ENCODE assay signal across 8 cellular contexts in the genomic region with DNA sequence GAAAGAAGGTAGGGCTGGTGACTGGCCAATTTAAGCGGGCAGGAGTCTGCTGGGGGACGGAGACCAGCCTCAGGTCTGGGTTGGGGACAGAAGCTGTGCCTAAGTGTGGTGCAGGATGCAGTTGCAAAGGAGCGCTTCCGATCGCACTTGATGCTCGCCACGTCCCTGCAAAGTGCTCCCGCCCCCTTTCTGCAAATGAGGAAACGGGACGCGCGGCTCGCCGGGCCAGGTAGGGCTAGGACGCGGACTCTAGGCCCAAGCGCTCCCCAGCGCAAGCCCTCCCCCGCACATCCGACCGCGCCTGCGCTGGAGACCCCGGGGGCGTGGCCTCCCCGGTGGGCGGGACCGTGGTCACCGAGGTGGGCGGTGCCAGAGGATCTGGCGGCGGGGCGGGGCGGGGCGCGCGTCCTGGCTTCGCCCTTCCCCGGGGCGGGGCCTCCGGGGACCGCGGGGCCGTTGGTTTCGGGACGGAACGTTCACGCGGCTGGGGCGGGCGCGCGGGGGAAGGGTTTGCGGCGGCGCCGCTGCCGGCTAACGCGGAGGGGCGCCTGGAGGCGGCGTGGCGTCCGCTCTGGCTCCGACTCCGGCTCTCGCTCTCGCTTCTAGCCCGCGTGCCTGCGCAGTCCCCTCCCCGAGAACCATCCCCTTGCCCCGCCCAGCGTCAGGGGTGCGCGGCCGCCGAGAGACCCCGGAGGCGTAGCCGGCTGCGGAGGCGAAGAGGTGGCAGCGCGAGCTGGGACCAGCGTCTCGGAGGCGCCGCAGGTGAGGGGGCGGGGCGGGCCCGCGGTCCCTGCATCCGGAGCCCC. TPM values are rescaled to one million over a fixed set of nuclear protein-coding genes. Genes with fewer than 3 reads are reported as not detected.
DNase-seq lines count a peak whose midpoint lies in the region; ATAC-seq, FAIRE-seq and TF ChIP-seq lines count a peak whose summit lies in the region.

A gene (plus strand): TSS at position 513 of the 806 bp plus-strand sequence. CDS start 12,446 bp downstream, outside the sequence.

- peak; percentile 64 for FAIRE-seq in HepG2 (lab: Jason Lieb, UNC)

- no peak within 1 kb of the TSS for H2AFZ ChIP-seq in HepG2 (ENCODE audit: low read length)

- peaks cover 15% of the 10 kb centered on the region; the same call in 1 of the 2 replicates for H4K20me1 ChIP-seq in HepG2 (ENCODE audit: insufficient read depth, low read length)

- peaks cover 45% of the 10 kb centered on the region for H3K79me2 ChIP-seq in HepG2 (ENCODE audit: insufficient read depth, low read length)

- peaks cover 24% of the 10 kb centered on the region for H3K36me3 Mint-ChIP-seq in dendritic cell treated with granulocyte-macrophage colony-stimulating factor and Interleukin-4, amounts not matched to agents 40 ng/mL and 50 ng/mL, for 4 days (ENCODE audit: low read depth)

- peaks cover 71% of the 10 kb centered on the region for H3K4me1 ChIP-seq in HepG2 (ENCODE audit: insufficient read depth, low read length)

- intact Hi-C loops in dendritic cell treated with granulocyte-macrophage colony-stimulating factor and Interleukin-4, amounts not matched to agents 40 ng/mL and 50 ng/mL, for 4 days (cut with micrococcal nuclease) = loop anchor here (10.0 kb wide), 2 partner anchors 45 to 125 kb away; no protein-coding TSS in a partner anchor
- intact Hi-C loops in HepG2 (cut with micrococcal nuclease; ENCODE audit: unreplicated experiment) = loop anchor here (2.0 kb wide), 2 partner anchors 31 to 41 kb away; no protein-coding TSS in a partner anchor

- H3K27ac Mint-ChIP-seq in dendritic cell treated with granulocyte-macrophage colony-stimulating factor and Interleukin-4, amounts not matched to agents 40 ng/mL and 50 ng/mL, for 4 days = peak within 1 kb of the TSS; percentile 87

- CTCF ChIA-PET in HepG2 (lab: Yijun Ruan, JAX; ENCODE audit: low intra/inter-chr PET ratio, low total read pairs) = no interaction called here

- no peaks in the 10 kb centered on the region for H3K9me3 ChIP-seq in HepG2 (ENCODE audit: low read length)

- TF ChIP-seq POLR2A in HepG2 (IDR thresholded peaks at IDR 0.05; ENCODE audit: insufficient read depth in 1 of 2, low read depth in 2 of 2, low read length in 2 of 2) = peak; percentile 65 to 75

- peaks cover 0 to 10% of the 10 kb centered on the region in 2 experiments; a peak in 1 of 5 replicates for H3K36me3 ChIP-seq in HepG2 (replicated peaks in 1 of 2; ENCODE audit: control insufficient read depth in 1 of 2, insufficient read depth in 2 of 2, low read length in 2 of 2)

- POLR2A ChIA-PET in HepG2 (lab: Yijun Ruan, JAX) = interaction anchor here (0.6 to 6.7 kb wide), 3 partner anchors 36 to 814 kb away, joined by 3 to 56 read pairs (median 4); a partner anchor contains a TSS

- no peaks in the 10 kb centered on the region for H3K27me3 ChIP-seq in HepG2 (ENCODE audit: control insufficient read depth in 1 of 2, insufficient read depth in 2 of 2, low read length in 2 of 2)

- H3K4me3 Mint-ChIP-seq in dendritic cell treated with granulocyte-macrophage colony-stimulating factor and Interleukin-4, amounts not matched to agents 40 ng/mL and 50 ng/mL, for 4 days = peak within 1 kb of the TSS; percentile 91

- peak within 1 kb of the TSS; percentile 91 for H3K27ac ChIP-seq in C4-2B
- peak within 1 kb of the TSS; percentile 76 for H3K27ac ChIP-seq in HepG2 (ENCODE audit: extremely low read length, insufficient read depth, low read length)

- H3K9ac ChIP-seq in HepG2 (ENCODE audit: insufficient read depth, low read depth, low read length) = peak within 1 kb of the TSS; percentile 81

- ATAC-seq in GM19351 (IDR thresholded peaks at IDR 0.05; ENCODE audit: unreplicated experiment) (peak; percentile 79), HG03520 (IDR thresholded peaks at IDR 0.05; ENCODE audit: unreplicated experiment) (peak; percentile 78), HepG2 (peak; percentile 87)

- H3K4me2 ChIP-seq in HepG2 (ENCODE audit: low read depth, low read length) = peak within 1 kb of the TSS; percentile 89

- no peaks in the 10 kb centered on the region for H3K9me3 Mint-ChIP-seq in dendritic cell treated with granulocyte-macrophage colony-stimulating factor and Interleukin-4, amounts not matched to agents 40 ng/mL and 50 ng/mL, for 4 days

- no peak; a peak in 1 of 4 replicates for TF ChIP-seq EP300 in HepG2 (IDR thresholded peaks at IDR 0.05; ENCODE audit: low read depth in 2 of 2, low read length in 2 of 2)
- TF ChIP-seq EP300 in HepG2 (CRISPR knock-in tag; IDR thresholded peaks at IDR 0.05; ENCODE audit: borderline replicate concordance) = no peak

- H3K4me3 ChIP-seq in HepG2 (replicated peaks in 1 of 3; ENCODE audit: insufficient read depth in 1 of 3, low read depth in 2 of 3, low read length in 3 of 3) = peak within 1 kb of the TSS; percentile 88 to 94 (median 92)

- TF ChIP-seq CTCF in C4-2B (conservative IDR thresholded peaks at IDR 0.05) = no peak
- TF ChIP-seq CTCF in HepG2 (CRISPR knock-in tag; IDR thresholded peaks at IDR 0.05) = peak; percentile 44

- DNase-seq in NCI-H69 (lab: John Stamatoyannopoulos, UW) (peak; percentile 96), HepG2 (ENCODE audit: low spot score) (peak; percentile 87)
- DNase-seq in activated CD4-positive, alpha-beta T cell treated with anti-CD3 and anti-CD28 coated beads, Interleukin-2, amount 50 U/mL, for 4 hours = peak; percentile 91 to 92
- DNase-seq in stimulated activated CD4-positive, alpha-beta T cell treated with anti-CD3 and anti-CD28 coated beads, Interleukin-2, amount 100 ng/mL, for 48 hours = peak; percentile 99 to 100

- BruUV-seq in HepG2 (replicated peaks; lab: Mats Ljungman, UMichigan) = no TSS peak

- WGBS in HepG2 (ENCODE audit: low lambda C conversion rate) = 12% methylated on average over 12 of the region's 95 CpGs

- in situ Hi-C loops in HepG2 (cut with HindIII; ENCODE audit: extremely low pct_ligation_motif_present, low pct_unique_long_range_greater_than_20kb) = loop anchor here (5.0 kb wide), 1 partner anchor 37 kb away; no protein-coding TSS in a partner anchor

- H3K4me1 Mint-ChIP-seq in dendritic cell treated with granulocyte-macrophage colony-stimulating factor and Interleukin-4, amounts not matched to agents 40 ng/mL and 50 ng/mL, for 4 days (ENCODE audit: low read depth) = peaks cover 83% of the 10 kb centered on the region

- TF ChIP-seq RAD21 in HepG2 (CRISPR knock-in tag; IDR thresholded peaks at IDR 0.05) = peak; percentile 70

- H3K27me3 Mint-ChIP-seq in dendritic cell treated with granulocyte-macrophage colony-stimulating factor and Interleukin-4, amounts not matched to agents 40 ng/mL and 50 ng/mL, for 4 days = no peaks in the 10 kb centered on the region

TF ChIP-seq in HepG2, 621 proteins besides CTCF, POLR2A, EP300 and RAD21 (continues in another document):
- TF ChIP-seq ZC3H4 (CRISPR knock-in tag; IDR thresholded peaks at IDR 0.05; ENCODE audit: borderline replicate concordance) = no peak
- TF ChIP-seq ZNF878 (CRISPR knock-in tag; IDR thresholded peaks at IDR 0.05) = 0 out of 2 replicates have a peak, but pooled peaks have one; percentile 24
- 0 out of 2 replicates have a peak, but pooled peaks have one; percentile 38 for TF ChIP-seq STAT5B (CRISPR knock-in tag; IDR thresholded peaks at IDR 0.05)
- TF ChIP-seq ZZZ3 (CRISPR knock-in tag; IDR thresholded peaks at IDR 0.05; ENCODE audit: borderline replicate concordance) = no peak
- TF ChIP-seq, protein P1, sequence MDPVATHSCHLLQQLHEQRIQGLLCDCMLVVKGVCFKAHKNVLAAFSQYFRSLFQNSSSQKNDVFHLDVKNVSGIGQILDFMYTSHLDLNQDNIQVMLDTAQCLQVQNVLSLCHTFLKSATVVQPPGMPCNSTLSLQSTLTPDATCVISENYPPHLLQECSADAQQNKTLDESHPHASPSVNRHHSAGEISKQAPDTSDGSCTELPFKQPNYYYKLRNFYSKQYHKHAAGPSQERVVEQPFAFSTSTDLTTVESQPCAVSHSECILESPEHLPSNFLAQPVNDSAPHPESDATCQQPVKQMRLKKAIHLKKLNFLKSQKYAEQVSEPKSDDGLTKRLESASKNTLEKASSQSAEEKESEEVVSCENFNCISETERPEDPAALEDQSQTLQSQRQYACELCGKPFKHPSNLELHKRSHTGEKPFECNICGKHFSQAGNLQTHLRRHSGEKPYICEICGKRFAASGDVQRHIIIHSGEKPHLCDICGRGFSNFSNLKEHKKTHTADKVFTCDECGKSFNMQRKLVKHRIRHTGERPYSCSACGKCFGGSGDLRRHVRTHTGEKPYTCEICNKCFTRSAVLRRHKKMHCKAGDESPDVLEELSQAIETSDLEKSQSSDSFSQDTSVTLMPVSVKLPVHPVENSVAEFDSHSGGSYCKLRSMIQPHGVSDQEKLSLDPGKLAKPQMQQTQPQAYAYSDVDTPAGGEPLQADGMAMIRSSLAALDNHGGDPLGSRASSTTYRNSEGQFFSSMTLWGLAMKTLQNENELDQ (CRISPR knock-in tag; IDR thresholded peaks at IDR 0.05; ENCODE audit: borderline replicate concordance) = no peak
- TF ChIP-seq ZNF569 (CRISPR knock-in tag; IDR thresholded peaks at IDR 0.05; ENCODE audit: borderline replicate concordance) = no peak
- peak; percentile 55; the same call in 1 of the 2 replicates for TF ChIP-seq FOXK1 (CRISPR knock-in tag; IDR thresholded peaks at IDR 0.05; ENCODE audit: borderline replicate concordance, low read depth)

RNA-seq across cellular contexts. Expression of the gene that starts here (rescaled TPM):
- 26.4 and 36.7 TPM in 2 replicates for total RNA-seq in HepG2 (2016; rRNA removed; fragmentation: Illumina TruSeq; extraction: Trizol)
- 28.0 and 29.8 TPM in 2 replicates for total RNA-seq in HepG2 (2016; cell fraction: cytosol; rRNA removed; fragmentation: Illumina TruSeq; extraction: Trizol; ENCODE audit: low read depth)
- total RNA-seq in HepG2 (2016; cell fraction: insoluble cytoplasmic fraction; rRNA removed; fragmentation: Illumina TruSeq; extraction: Trizol) = 25.8 and 32.7 TPM in 2 replicates
- 21.5 TPM in 2 replicates for total RNA-seq in HepG2 (2016; cell fraction: membrane; rRNA removed; fragmentation: Illumina TruSeq; extraction: Trizol)
- 34.3 and 41.9 TPM in 2 replicates for total RNA-seq in HepG2 (2016; cell fraction: nucleus; rRNA removed; fragmentation: Illumina TruSeq; extraction: Trizol)
- 48.2 TPM in 2 replicates for polyA plus RNA-seq in HepG2 (2011; rRNA removed)
- polyA plus RNA-seq in HepG2 (2011; cell fraction: cytosol; rRNA removed) = 24.5 and 25.4 TPM in 2 replicates
- 91.1 and 92.6 TPM in 2 replicates for polyA plus RNA-seq in HepG2 (2011; cell fraction: nucleus; rRNA removed)
- polyA plus RNA-seq in HepG2 (2012) = 34.1 and 39.4 TPM in 2 replicates
- polyA plus RNA-seq in HepG2 (2016; cell fraction: cytosol; fragmentation: Illumina TruSeq; extraction: Trizol; ENCODE audit: low read depth) = 8.3 and 8.5 TPM in 2 replicates
- 26.6 and 30.9 TPM in 2 replicates for polyA plus RNA-seq in HepG2 (2016; cell fraction: insoluble cytoplasmic fraction; fragmentation: Illumina TruSeq; extraction: Trizol; ENCODE audit: low read depth)
- polyA plus RNA-seq in HepG2 (2016; cell fraction: membrane; fragmentation: Illumina TruSeq; extraction: Trizol; ENCODE audit: low read depth) = 15.4 and 16.9 TPM in 2 replicates
- 87.6 and 89.2 TPM in 2 replicates for polyA plus RNA-seq in HepG2 (2016; cell fraction: nucleus; fragmentation: Illumina TruSeq; extraction: Trizol; ENCODE audit: insufficient read depth, low read depth)
- 15.6 and 49.1 TPM in 2 replicates for polyA minus RNA-seq in HepG2 (2011; rRNA and poly(A)+ RNA removed; ENCODE audit: low replicate concordance)
- polyA minus RNA-seq in HepG2 (2011; cell fraction: cytosol; rRNA and poly(A)+ RNA removed) = 12.3 and 12.7 TPM in 2 replicates
- polyA minus RNA-seq in HepG2 (2011; cell fraction: nucleus; rRNA and poly(A)+ RNA removed) = 57.0 and 67.1 TPM in 2 replicates

Comparison
In these comparisons a context has a peak if more than half of its experiments do, and no peak if none do; other contexts are left out.
1. Peak in every context shown above with its lines: DNase-seq, ATAC-seq, H3K4me3 ChIP-seq and H3K27ac ChIP-seq.